8 cellular contexts compared by ENCODE assay signal in genomic region chr1:161176468-161177111, GRCh38. TPM values are rescaled to one million over a fixed set of nuclear protein-coding genes. Genes with fewer than 3 reads are reported as not detected.
DNase-seq lines count a peak whose midpoint lies in the region; ATAC-seq and TF ChIP-seq lines count a peak whose summit lies in the region.

No MANE protein-coding gene starts in this region.

- H4K8ac ChIP-seq in neuronal stem cell (ENCODE audit: low read depth, low read length): no peak overlapping the region

- H3K4me3 ChIP-seq in NT2/D1 (ENCODE audit: insufficient read length, low read depth) (peak overlapping the region; percentile 90), epithelial cell of esophagus (ENCODE audit: low read length) (peak overlapping the region; percentile 95), neuronal stem cell (ENCODE audit: low read length in 2 of 2) (peak overlapping the region; percentile 79 to 84)

- no peak overlapping the region for H2BK15ac ChIP-seq in neuronal stem cell (ENCODE audit: low read length)

- peak overlapping the region; percentile 90 for H3K4me2 ChIP-seq in neuronal stem cell (ENCODE audit: insufficient read depth, low read length, poor library complexity, severe bottlenecking)

- no peak overlapping the region for H2BK12ac ChIP-seq in neuronal stem cell (ENCODE audit: low read length)

- H3K36me3 ChIP-seq in NT2/D1 (ENCODE audit: insufficient read depth, insufficient read length, low read length) (peaks cover 47% of the 10 kb centered on the region), neuronal stem cell (replicated peaks in 1 of 2; ENCODE audit: control insufficient read depth in 2 of 2, insufficient read depth in 2 of 2, low read length in 2 of 2) (peaks cover 27 to 43% of the 10 kb centered on the region in 2 donors)

- H3K9ac ChIP-seq in NT2/D1 (ENCODE audit: insufficient read length, low read depth): peak overlapping the region; percentile 92
- peak overlapping the region; percentile 95 for H3K9ac ChIP-seq in neuronal stem cell (ENCODE audit: low read depth, low read length, poor library complexity)

- no peak overlapping the region for H3K27ac ChIP-seq in neuronal stem cell (replicated peaks; ENCODE audit: low read length)

- H3K27me3 ChIP-seq in NT2/D1 (ENCODE audit: insufficient read depth, insufficient read length) (no peaks in the 10 kb centered on the region), neuronal stem cell (ENCODE audit: control insufficient read depth in 3 of 3, insufficient read depth in 3 of 3, low read depth in 1 of 3, low read length in 3 of 3) (no peaks in the 10 kb centered on the region)

- H2AFZ ChIP-seq in neuronal stem cell (ENCODE audit: low read length): peak overlapping the region; percentile 95

- WGBS in neuronal stem cell (ENCODE audit: extremely low coverage in 2 of 2, insufficient read length in 2 of 2, insufficient replicate concordance in 1 of 2), 2 donors: no CpG with 5 or more reads among the region's 17 CpGs

- H3K23ac ChIP-seq in neuronal stem cell (ENCODE audit: low read depth, low read length, poor library complexity): peak overlapping the region; percentile 76

- peaks cover 6% of the 10 kb centered on the region for H3K79me1 ChIP-seq in neuronal stem cell (ENCODE audit: low read depth, low read length)

- H4K91ac ChIP-seq in neuronal stem cell (ENCODE audit: low read depth, low read length, poor library complexity): no peak overlapping the region

- H3K4ac ChIP-seq in neuronal stem cell (ENCODE audit: low read length): no peak overlapping the region

- H3K4me1 ChIP-seq in NT2/D1 (ENCODE audit: insufficient read depth, insufficient read length) (peaks cover 8% of the 10 kb centered on the region), neuronal stem cell (ENCODE audit: control insufficient read depth in 2 of 2, insufficient read depth in 1 of 2, low read depth in 1 of 2, low read length in 2 of 2) (peaks cover 6 to 10% of the 10 kb centered on the region in 2 donors)

- H3K14ac ChIP-seq in neuronal stem cell (ENCODE audit: low read length): no peak overlapping the region

- H2BK120ac ChIP-seq in neuronal stem cell (ENCODE audit: low read depth, low read length): no peak overlapping the region

- TF ChIP-seq CTCF in epithelial cell of esophagus (IDR thresholded peaks at IDR 0.05; ENCODE audit: insufficient read depth, low read depth, low read length, missing control alignments): no peak

- ATAC-seq in GM21529 (IDR thresholded peaks at IDR 0.05; ENCODE audit: unreplicated experiment): no peak

- no peaks in the 10 kb centered on the region for H3K9me3 ChIP-seq in NT2/D1 (ENCODE audit: insufficient read depth, low read length)
- no peaks in the 10 kb centered on the region for H3K9me3 ChIP-seq in neuronal stem cell (replicated peaks in 1 of 2; ENCODE audit: control insufficient read depth in 2 of 2, insufficient read depth in 1 of 2, low read depth in 1 of 2, low read length in 2 of 2)

- peak overlapping the region; percentile 84 for H2BK5ac ChIP-seq in neuronal stem cell (ENCODE audit: low read length)

- peak overlapping the region; percentile 92 for H3K18ac ChIP-seq in neuronal stem cell (ENCODE audit: low read length)

- DNase-seq in ELR (ENCODE audit: low read depth): peak; percentile 17
- DNase-seq in NT2/D1 (ENCODE audit: low read depth, low spot score): no peak
- no peak for DNase-seq in epithelial cell of esophagus (ENCODE audit: low read depth)
- DNase-seq in neuronal stem cell (ENCODE audit: low spot score): no peak
- no peak for DNase-seq in germinal center (ENCODE audit: low spot score)
- DNase-seq in putamen (ENCODE audit: low spot score): no peak
- DNase-seq in kidney tubule cell (ENCODE audit: low spot score): no peak

- H2AK5ac ChIP-seq in neuronal stem cell (ENCODE audit: low read depth, low read length): peak overlapping the region; percentile 43

RNA-seq across cellular contexts. Expression of gene B4GALT3, which starts 0.7 kb away (rescaled TPM):
- polyA plus RNA-seq in neuronal stem cell (2013, experiment 1 of 2): 46.6 TPM
- polyA plus RNA-seq in neuronal stem cell (2013, experiment 2 of 2): 44.4 TPM

RNA-seq across cellular contexts. Expression of gene PPOX, which starts 10.4 kb away (rescaled TPM):
- polyA plus RNA-seq in neuronal stem cell (2013, experiment 1 of 2): 20.3 TPM
- 19.5 TPM for polyA plus RNA-seq in neuronal stem cell (2013, experiment 2 of 2)

RNA-seq across cellular contexts. Expression of gene USP21, which starts 17.3 kb away (rescaled TPM):
- polyA plus RNA-seq in neuronal stem cell (2013, experiment 1 of 2): 42.1 TPM
- polyA plus RNA-seq in neuronal stem cell (2013, experiment 2 of 2): 40.4 TPM

RNA-seq across cellular contexts. Expression of gene ADAMTS4, which starts 22.3 kb away (rescaled TPM):
- polyA plus RNA-seq in neuronal stem cell (2013, experiment 1 of 2): 1.6 TPM
- polyA plus RNA-seq in neuronal stem cell (2013, experiment 2 of 2): 1.7 TPM

RNA-seq across cellular contexts. Expression of gene UFC1, which starts 22.8 kb away (rescaled TPM):
- 122 TPM for polyA plus RNA-seq in neuronal stem cell (2013, experiment 1 of 2)
- polyA plus RNA-seq in neuronal stem cell (2013, experiment 2 of 2): 120 TPM
